In the genomic region with DNA sequence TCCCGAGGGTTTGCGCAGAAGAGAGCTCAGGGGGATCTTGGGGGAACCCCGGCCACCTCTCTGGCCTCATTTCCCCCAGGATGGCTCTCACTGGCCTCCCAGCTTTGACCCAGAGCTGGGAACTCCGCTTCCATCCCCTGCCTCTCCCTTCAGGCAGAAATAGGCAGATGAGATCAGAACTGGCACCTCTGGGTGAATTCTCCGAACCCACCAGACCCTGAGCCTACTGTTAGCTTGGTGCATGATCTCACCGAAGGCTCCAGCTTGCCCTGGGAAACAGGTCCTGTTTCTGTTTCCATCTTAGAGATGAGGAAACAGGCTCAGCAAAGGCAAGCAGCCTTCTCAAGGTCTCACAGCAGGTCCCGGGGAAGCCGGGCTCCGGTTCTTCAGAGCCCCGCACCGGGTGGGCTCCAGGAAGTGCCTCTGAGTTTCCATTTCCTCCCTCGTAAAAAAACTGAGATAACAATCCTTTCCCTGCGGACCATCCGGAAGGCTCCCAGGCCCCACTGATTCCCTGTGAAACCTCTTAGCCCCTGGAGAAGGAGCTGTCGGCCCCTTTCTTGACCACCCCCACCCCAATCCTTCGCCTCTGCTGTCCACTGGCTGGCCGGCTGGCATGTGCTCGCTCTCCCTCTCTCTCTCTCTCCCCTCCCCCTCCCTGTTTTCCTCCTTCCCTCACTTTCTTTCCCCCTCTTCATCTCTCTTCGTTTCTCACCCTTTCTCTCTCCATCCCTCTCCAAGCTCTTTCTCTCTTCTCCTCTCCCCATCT, we compare ENCODE assay signal across 9 cellular contexts. TPM values are rescaled to one million over a fixed set of nuclear protein-coding genes. Genes with fewer than 3 reads are reported as not detected.
DNase-seq lines count a peak whose midpoint lies in the region; ATAC-seq, FAIRE-seq and TF ChIP-seq lines count a peak whose summit lies in the region.
"Had no signal": no experiment of that assay in that cellular context is flagged by ENCODE, and none has a peak within 500 bp of the region (broad histone marks: within the 10 kb centered on the region; RNA-seq: fewer than 3 reads in every experiment).

No MANE protein-coding gene starts in this region.

- peak overlapping the region; percentile 98 for H2BK120ac ChIP-seq in trophoblast cell (ENCODE audit: insufficient read depth, low read length, poor library complexity)

- H3K14ac ChIP-seq in trophoblast cell (ENCODE audit: low read length): peak overlapping the region; percentile 62

- POLR2A ChIA-PET in RWPE1 (lab: Yijun Ruan, JAX; ENCODE audit: low non-redundant PET): no interaction called here

- H3K4me1 ChIP-seq in trophoblast cell (ENCODE audit: control insufficient read depth in 1 of 2, insufficient read depth in 2 of 2, low read length in 2 of 2): peaks cover 25 to 40% of the 10 kb centered on the region in 2 experiments

- no peak overlapping the region for H2AFZ ChIP-seq in trophoblast cell (ENCODE audit: insufficient read depth, low read length, poor library complexity)

- no CpG with 5 or more reads among the region's 19 CpGs for WGBS in trophoblast cell (ENCODE audit: extremely low coverage, insufficient coverage, insufficient read length)

- H3K79me2 ChIP-seq in trophoblast cell (ENCODE audit: control insufficient read depth, insufficient read depth, low read length, poor library complexity): peaks cover 64% of the 10 kb centered on the region

- no peak overlapping the region for H4K12ac ChIP-seq in trophoblast cell (ENCODE audit: low read depth, low read length)

- TF ChIP-seq CTCF in RWPE1 (conservative IDR thresholded peaks at IDR 0.05; ENCODE audit: low read depth): no peak
- no peak for TF ChIP-seq CTCF in fibroblast of pulmonary artery (IDR thresholded peaks at IDR 0.05; ENCODE audit: low read length, missing control alignments)

- no peak for ATAC-seq in HG02588 (IDR thresholded peaks at IDR 0.05; ENCODE audit: unreplicated experiment)
- no peak for ATAC-seq in GM21717 (IDR thresholded peaks at IDR 0.05; ENCODE audit: unreplicated experiment)
- no peak for ATAC-seq in HG02885 (IDR thresholded peaks at IDR 0.05; ENCODE audit: poor library complexity, unreplicated experiment)

- peaks cover 1% of the 10 kb centered on the region for H3K9me3 ChIP-seq in trophoblast cell (ENCODE audit: insufficient read depth, low read depth, low read length)

- H3K9ac ChIP-seq in trophoblast cell (ENCODE audit: low read length): peak overlapping the region; percentile 71

- H2BK5ac ChIP-seq in trophoblast cell (ENCODE audit: low read depth, low read length, poor library complexity): peak overlapping the region; percentile 51

- H3K18ac ChIP-seq in trophoblast cell (ENCODE audit: low read length): peak overlapping the region; percentile 98

- H3K4me3 ChIP-seq in fibroblast of pulmonary artery (replicated peaks; ENCODE audit: low read depth, low read length) (peak overlapping the region; percentile 97), trophoblast cell (ENCODE audit: low read depth, low read length) (peak overlapping the region; percentile 95)

- peak overlapping the region; percentile 86 for H2AK5ac ChIP-seq in trophoblast cell (ENCODE audit: low read length)

- H4K8ac ChIP-seq in trophoblast cell (ENCODE audit: low read depth, low read length): peak overlapping the region; percentile 85

- peaks cover 10 to 12% of the 10 kb centered on the region in 2 experiments for H3K36me3 ChIP-seq in trophoblast cell (ENCODE audit: control insufficient read depth in 1 of 2, insufficient read depth in 2 of 2, low read length in 2 of 2)

- peak overlapping the region; percentile 82 for H3K27ac ChIP-seq in RWPE1
- peak overlapping the region; percentile 99 for H3K27ac ChIP-seq in trophoblast cell (ENCODE audit: low read depth, low read length)

- H3K79me1 ChIP-seq in trophoblast cell (ENCODE audit: low read length): peaks cover 41% of the 10 kb centered on the region

- peak overlapping the region; percentile 15 for H2BK12ac ChIP-seq in trophoblast cell (ENCODE audit: low read length)

- FAIRE-seq in frontal cortex (lab: Jason Lieb, UNC): no peak

- CTCF ChIA-PET in RWPE1 (lab: Yijun Ruan, JAX): interaction anchor here (0.5 to 0.6 kb wide), 2 partner anchors 19 to 124 kb away, joined by 3 read pairs; no protein-coding TSS in a partner anchor

- H4K91ac ChIP-seq in trophoblast cell (ENCODE audit: low read depth, low read length): peak overlapping the region; percentile 99

- H3K23ac ChIP-seq in trophoblast cell (ENCODE audit: low read length): no peak overlapping the region

- peak overlapping the region; percentile 100 for H3K4ac ChIP-seq in trophoblast cell (ENCODE audit: low read depth, low read length)

- peak overlapping the region; percentile 83 for H3K4me2 ChIP-seq in trophoblast cell (ENCODE audit: low read length)

- DNase-seq in ELR (ENCODE audit: low read depth) (peak; percentile 60), RWPE1 (ENCODE audit: low spot score) (peak; percentile 5), fibroblast of pulmonary artery (ENCODE audit: low read depth) (peak; percentile 63), trophoblast cell (peak; percentile 58 to 62), frontal cortex (ENCODE audit: low spot score in 2 of 2) (no peak)

- no peaks in the 10 kb centered on the region for H3K27me3 ChIP-seq in trophoblast cell (ENCODE audit: insufficient read depth, low read length)

RNA-seq across cellular contexts. Expression of gene NECTIN2, which starts 2.1 kb away (rescaled TPM):
- polyA plus RNA-seq in trophoblast cell (2013): 281 and 282 TPM in 2 replicates
- 26.1 TPM for total RNA-seq in frontal cortex
- polyA plus RNA-seq: IgD-negative memory B cell had no signal

RNA-seq across cellular contexts. Expression of gene BCAM, which starts 39.3 kb away (rescaled TPM):
- polyA plus RNA-seq in trophoblast cell (2013): 33.0 and 36.2 TPM in 2 replicates
- total RNA-seq in frontal cortex: 5.7 TPM
- polyA plus RNA-seq: IgD-negative memory B cell had no signal

RNA-seq across cellular contexts. Expression of gene TOMM40, which starts 42.8 kb away (rescaled TPM):
- polyA plus RNA-seq in trophoblast cell (2013): 49.1 and 50.5 TPM in 2 replicates
- total RNA-seq in frontal cortex: 30.6 TPM

RNA-seq across cellular contexts. Expression of gene APOE, which starts 57.4 kb away (rescaled TPM):
- polyA plus RNA-seq in trophoblast cell (2013): 836 and 837 TPM in 2 replicates
- 77.0 TPM for total RNA-seq in frontal cortex
- polyA plus RNA-seq: IgD-negative memory B cell had no signal

Comparison
In these comparisons a context has a peak if more than half of its experiments do, and no peak if none do; other contexts are left out.
1. DNase-seq: peak in ELR (single experiment), RWPE1 (single experiment), fibroblast of pulmonary artery (single experiment) and trophoblast cell (2 of 2); none in frontal cortex (0 of 2).